8 cellular contexts compared by ENCODE assay signal in the genomic region with DNA sequence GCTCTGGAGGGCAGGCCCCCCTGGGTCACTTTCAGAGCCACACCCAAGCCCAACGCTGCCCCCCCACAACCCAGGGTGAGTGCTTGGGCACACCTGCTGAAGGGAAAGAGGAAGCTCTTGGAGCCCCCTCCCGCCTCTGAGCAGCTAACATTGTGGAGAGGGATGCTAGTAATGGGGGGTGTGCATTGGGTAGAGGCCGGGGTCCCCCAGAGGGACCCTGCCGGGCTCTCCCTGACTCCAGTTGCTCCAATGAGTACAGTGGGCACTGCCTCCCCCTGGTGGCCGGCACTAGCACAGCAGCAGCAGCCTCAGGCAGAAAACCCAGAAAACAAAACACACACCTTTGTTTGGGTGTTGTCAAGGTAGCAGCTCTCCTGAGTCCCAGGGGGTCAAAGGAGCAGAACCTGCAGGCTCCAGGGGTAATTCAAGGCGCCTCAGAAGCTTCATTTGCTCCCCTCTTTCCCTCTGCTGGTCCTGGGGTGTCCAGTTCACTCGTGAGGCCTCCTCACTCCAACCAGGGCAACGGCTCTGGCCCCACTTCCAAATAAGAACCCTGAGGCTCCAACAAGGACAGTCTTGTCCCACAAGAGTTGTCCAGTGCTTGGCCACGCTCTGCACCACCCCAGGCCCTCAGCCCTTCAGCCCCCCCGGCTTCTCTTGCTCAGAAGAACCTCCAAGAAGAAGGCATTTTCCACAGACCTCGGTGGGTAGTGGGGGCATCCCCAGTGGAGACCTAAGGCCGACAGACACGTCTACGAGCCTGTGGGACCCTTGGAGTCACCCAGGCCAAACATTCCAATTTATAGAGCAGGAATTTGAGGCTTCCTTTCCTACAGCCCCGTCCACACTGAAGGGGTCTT. TPM values are rescaled to one million over a fixed set of nuclear protein-coding genes. Genes with fewer than 3 reads are reported as not detected.
DNase-seq lines count a peak whose midpoint lies in the region; ATAC-seq and TF ChIP-seq lines count a peak whose summit lies in the region.

No MANE protein-coding gene starts in this region.

- H3K79me2 ChIP-seq in osteoblast (ENCODE audit: insufficient read depth, low read length) = peaks cover 14% of the 10 kb centered on the region

- no peaks in the 10 kb centered on the region for H3K9me3 Mint-ChIP-seq in activated naive CD4-positive, alpha-beta T cell treated with anti-CD3 and anti-CD28 coated beads, Interleukin-2, amount 10 ng/mL, durations not matched to agents 7 days and 5 days
- H3K9me3 Mint-ChIP-seq in glutamatergic neuron (ENCODE audit: unreplicated experiment) = peaks cover 33% of the 10 kb centered on the region

- DNase-seq in GF-D8 (lab: John Stamatoyannopoulos, UW) = peak; percentile 7
- DNase-seq in SK-N-MC (ENCODE audit: low read depth, low spot score) = no peak
- DNase-seq in activated naive CD4-positive, alpha-beta T cell treated with anti-CD3 and anti-CD28 coated beads, Interleukin-2, amount 10 ng/mL, durations not matched to agents 7 days and 5 days = peak; percentile 90
- peak; percentile 91 for DNase-seq in glutamatergic neuron
- peak; percentile 98 for DNase-seq in osteoblast (ENCODE audit: insufficient read length, low spot score, missing footprints)
- peak; percentile 82 for DNase-seq in testis

- H3K4me1 ChIP-seq in osteoblast (ENCODE audit: insufficient read depth, low read length) (peaks cover 20% of the 10 kb centered on the region), testis (peaks cover 27% of the 10 kb centered on the region)

- H3K27me3 ChIP-seq in osteoblast (ENCODE audit: insufficient read depth, low read length) (no peaks in the 10 kb centered on the region), testis (no peaks in the 10 kb centered on the region)

- H3K27ac ChIP-seq in SK-N-MC = no peak overlapping the region
- no peak overlapping the region for H3K27ac ChIP-seq in osteoblast (ENCODE audit: low read depth, low read length)
- H3K27ac ChIP-seq in testis = peak overlapping the region; percentile 81 to 84

- TF ChIP-seq CTCF in LNCAP (IDR thresholded peaks at IDR 0.05) = peak; percentile 99
- TF ChIP-seq CTCF in glutamatergic neuron (IDR thresholded peaks at IDR 0.05; ENCODE audit: partially characterized antibody, unreplicated experiment) = peak; percentile 94
- peak; percentile 94 for TF ChIP-seq CTCF in osteoblast (IDR thresholded peaks at IDR 0.05; ENCODE audit: extremely low read depth, low read depth, low read length)
- TF ChIP-seq CTCF in testis (IDR thresholded peaks at IDR 0.05) = peak; percentile 93 to 96 (median 95)

- H3K9me3 ChIP-seq in SK-N-MC (ENCODE audit: low read depth, low read length) = no peaks in the 10 kb centered on the region
- no peaks in the 10 kb centered on the region for H3K9me3 ChIP-seq in osteoblast (ENCODE audit: low read depth, low read length)
- no peaks in the 10 kb centered on the region for H3K9me3 ChIP-seq in testis

- H3K4me1 Mint-ChIP-seq in activated naive CD4-positive, alpha-beta T cell treated with anti-CD3 and anti-CD28 coated beads, Interleukin-2, amount 10 ng/mL, durations not matched to agents 7 days and 5 days = peaks cover 65% of the 10 kb centered on the region
- H3K4me1 Mint-ChIP-seq in glutamatergic neuron (ENCODE audit: low read depth, unreplicated experiment) = peaks cover 22% of the 10 kb centered on the region

- H3K9ac ChIP-seq in SK-N-MC (ENCODE audit: insufficient read length) = peak overlapping the region; percentile 71

- peak overlapping the region; percentile 87 for H3K4me2 ChIP-seq in osteoblast (ENCODE audit: insufficient read depth, low read length)

- peaks cover 38% of the 10 kb centered on the region for H4K20me1 ChIP-seq in osteoblast (ENCODE audit: insufficient read depth, low read length)

- ATAC-seq in HG03095 (IDR thresholded peaks at IDR 0.05; ENCODE audit: unreplicated experiment) = no peak

- peaks cover 10% of the 10 kb centered on the region for H3K27me3 Mint-ChIP-seq in activated naive CD4-positive, alpha-beta T cell treated with anti-CD3 and anti-CD28 coated beads, Interleukin-2, amount 10 ng/mL, durations not matched to agents 7 days and 5 days
- H3K27me3 Mint-ChIP-seq in glutamatergic neuron (ENCODE audit: unreplicated experiment) = peaks cover 25% of the 10 kb centered on the region

- TF ChIP-seq POLR2A in testis (IDR thresholded peaks at IDR 0.05) = no peak

- H3K27ac Mint-ChIP-seq in activated naive CD4-positive, alpha-beta T cell treated with anti-CD3 and anti-CD28 coated beads, Interleukin-2, amount 10 ng/mL, durations not matched to agents 7 days and 5 days = peak overlapping the region; percentile 95
- peak overlapping the region; percentile 98 for H3K27ac Mint-ChIP-seq in glutamatergic neuron (ENCODE audit: unreplicated experiment)

- intact Hi-C loops in testis (cut with DNase I; ENCODE audit: low total_unique reads) = loop anchor here (10.0 kb wide), 1 partner anchor 113 kb away; a partner anchor contains a TSS

- H2AFZ ChIP-seq in osteoblast (ENCODE audit: low read length) = no peak overlapping the region

- peaks cover 7% of the 10 kb centered on the region for H3K36me3 Mint-ChIP-seq in activated naive CD4-positive, alpha-beta T cell treated with anti-CD3 and anti-CD28 coated beads, Interleukin-2, amount 10 ng/mL, durations not matched to agents 7 days and 5 days
- H3K36me3 Mint-ChIP-seq in glutamatergic neuron (ENCODE audit: unreplicated experiment) = no peaks in the 10 kb centered on the region

- H3K36me3 ChIP-seq in SK-N-MC (ENCODE audit: insufficient read depth, low read length) = no peaks in the 10 kb centered on the region
- no peaks in the 10 kb centered on the region for H3K36me3 ChIP-seq in osteoblast (ENCODE audit: insufficient read depth, low read length)
- H3K36me3 ChIP-seq in testis (ENCODE audit: low read depth, missing control alignments) = no peaks in the 10 kb centered on the region

- CTCF ChIA-PET in activated naive CD4-positive, alpha-beta T cell treated with anti-CD3 and anti-CD28 coated beads, Interleukin-2, amount 10 ng/mL, durations not matched to agents 7 days and 5 days (lab: Charles Lee) = interaction anchor here (0.7 to 8.0 kb wide), 14 partner anchors 8 to 182 kb away, joined by 3 to 357 read pairs (median 8); a partner anchor contains a TSS

- H3K4me3 ChIP-seq in SK-N-MC (peak overlapping the region; percentile 86), osteoblast (ENCODE audit: insufficient read depth, low read length) (peak overlapping the region; percentile 77), testis (no peak overlapping the region)

- WGBS in testis, 2 donors = 34 to 37% methylated on average over 12 to 15 of the region's 15 CpGs

- H3K4me3 Mint-ChIP-seq in activated naive CD4-positive, alpha-beta T cell treated with anti-CD3 and anti-CD28 coated beads, Interleukin-2, amount 10 ng/mL, durations not matched to agents 7 days and 5 days = peak overlapping the region; percentile 93
- peak overlapping the region; percentile 98 for H3K4me3 Mint-ChIP-seq in glutamatergic neuron (ENCODE audit: unreplicated experiment)

RNA-seq across cellular contexts. Expression of a gene that starts 16.1 kb away (rescaled TPM):
- total RNA-seq in glutamatergic neuron (ENCODE audit: unreplicated experiment) = 1.3 TPM
- total RNA-seq in osteoblast = 3.3 and 3.8 TPM in 2 replicates
- total RNA-seq in testis = 10 to 100 TPM in 1 of 2 donors, 1 to 10 TPM in 1; 5.6 to 11.2 TPM
- polyA plus RNA-seq in testis (ENCODE audit: insufficient read depth, low read depth, low replicate concordance) = 4.0 TPM

RNA-seq across cellular contexts. Expression of a gene that starts 26.6 kb away (rescaled TPM):
- total RNA-seq in glutamatergic neuron (ENCODE audit: unreplicated experiment) = 449 TPM
- 11.2 and 12.7 TPM in 2 replicates for total RNA-seq in osteoblast
- total RNA-seq in testis = 10 to 100 TPM; 32.5 to 42.4 TPM
- 23.0 TPM for polyA plus RNA-seq in testis (ENCODE audit: insufficient read depth, low read depth, low replicate concordance)

Comparison
In these comparisons a context has a peak if more than half of its experiments do, and no peak if none do; other contexts are left out.
1. H3K27ac ChIP-seq: peak in testis (2 of 2); none in SK-N-MC (single experiment) and osteoblast (single experiment).
2. H3K4me3 ChIP-seq: peak in SK-N-MC (single experiment) and osteoblast (single experiment); none in testis (0 of 2).
3. RNA of a gene that starts 26.6 kb away (total RNA-seq): 449 TPM in glutamatergic neuron (single experiment); 32.5 to 42.4 TPM in testis and 11.2 to 12.7 TPM in osteoblast; every median in the first group is over 10 times any median in the second.
4. Peak in every context shown above with its lines, with median percentiles within 50 percentile points of each other: CTCF ChIP-seq.